8 cellular contexts compared by ENCODE assay signal in the genomic region with DNA sequence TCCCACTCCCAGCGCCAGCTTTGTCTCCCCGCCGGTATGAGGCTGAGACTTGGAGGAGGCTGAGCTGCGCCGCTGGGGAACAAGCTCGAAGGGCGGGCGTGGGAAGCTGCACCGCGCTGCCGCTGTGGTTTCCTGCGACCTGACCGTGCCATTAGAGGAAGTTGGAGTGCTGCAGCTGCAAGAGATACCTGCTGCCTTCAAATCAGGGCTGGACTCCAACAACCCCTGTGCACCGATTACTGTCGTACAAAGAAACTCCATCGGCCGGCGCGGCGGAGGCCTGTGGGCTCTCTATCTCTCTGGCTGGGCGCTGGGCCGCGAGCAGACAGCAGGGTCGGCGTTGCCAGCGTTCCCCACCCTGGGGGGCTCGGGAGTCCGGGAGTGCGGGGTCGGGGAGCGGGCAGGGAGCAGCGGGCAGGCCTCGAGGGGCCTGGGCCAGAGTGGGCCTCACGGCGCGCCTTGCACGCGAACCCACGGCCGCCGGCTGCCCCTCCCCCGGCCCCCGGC. TPM values are rescaled to one million over a fixed set of nuclear protein-coding genes. Genes with fewer than 3 reads are reported as not detected.
DNase-seq lines count a peak whose midpoint lies in the region; TF ChIP-seq lines count a peak whose summit lies in the region.

No MANE protein-coding gene starts in this region.

- no peaks in the 10 kb centered on the region for H3K36me3 ChIP-seq in GM06990 (ENCODE audit: control insufficient read depth, insufficient read depth, low read length)
- H3K36me3 ChIP-seq in H7 (replicated peaks; ENCODE audit: control insufficient read depth, insufficient read depth, low read length): no peaks in the 10 kb centered on the region
- H3K36me3 ChIP-seq in MG63: peaks cover 12% of the 10 kb centered on the region
- H3K36me3 ChIP-seq in adrenal gland (replicated peaks in 1 of 2): no peaks in the 10 kb centered on the region
- H3K36me3 ChIP-seq in right atrium auricular region: no peaks in the 10 kb centered on the region

- H3K9me3 ChIP-seq in MG63: no peaks in the 10 kb centered on the region
- no peaks in the 10 kb centered on the region for H3K9me3 ChIP-seq in adrenal gland (replicated peaks in 1 of 3)
- H3K9me3 ChIP-seq in right atrium auricular region: no peaks in the 10 kb centered on the region

- H3K27me3 ChIP-seq in GM06990 (replicated peaks; ENCODE audit: control insufficient read depth, insufficient read depth, low read length) (no peaks in the 10 kb centered on the region), H7 (ENCODE audit: control insufficient read depth, insufficient read depth, low read length) (peaks cover 15% of the 10 kb centered on the region), MG63 (no peaks in the 10 kb centered on the region), adrenal gland (no peaks in the 10 kb centered on the region), right atrium auricular region (no peaks in the 10 kb centered on the region)

- WGBS in adrenal gland, 4 donors: 0 to 1% (median 1%) methylated on average over 31 to 43 of the region's 43 CpGs; no CpG with 5 or more reads in 1 of the 4 donors

- TF ChIP-seq POLR2A in adrenal gland (IDR thresholded peaks at IDR 0.05): no peak

- H3K4me1 ChIP-seq in adrenal gland (replicated peaks in 1 of 2) (peaks cover 6 to 13% of the 10 kb centered on the region in 2 donors), right atrium auricular region (peaks cover 0 to 16% of the 10 kb centered on the region in 2 donors)

- H3K4me3 ChIP-seq in GM06990 (replicated peaks; ENCODE audit: low read depth, low read length) (peak overlapping the region; percentile 79), H7 (ENCODE audit: insufficient read depth, low read depth, low read length) (peak overlapping the region; percentile 85), MG63 (peak overlapping the region; percentile 65), adrenal gland (peak overlapping the region; percentile 35 to 97 (median 94)), right atrium auricular region (peak overlapping the region; percentile 69 to 85), retinal pigment epithelial cell (ENCODE audit: low read length) (peak overlapping the region; percentile 59)

- intact Hi-C loops in adrenal gland (cut with DNase I): loop anchor here in 1 of 2 donors (10.0 kb wide), 2 partner anchors 90 to 220 kb away; a partner anchor contains a TSS

- TF ChIP-seq CTCF in GM06990 (IDR thresholded peaks at IDR 0.05; ENCODE audit: insufficient read depth, low read length, poor library complexity, severe bottlenecking): no peak
- TF ChIP-seq CTCF in adrenal gland (IDR thresholded peaks at IDR 0.05): no peak
- TF ChIP-seq CTCF in right atrium auricular region (IDR thresholded peaks at IDR 0.05): no peak
- TF ChIP-seq CTCF in retinal pigment epithelial cell (conservative IDR thresholded peaks at IDR 0.05; ENCODE audit: low read depth, low read length): no peak

- DNase-seq in GM06990 (ENCODE audit: extremely low read depth, insufficient read length) (peak; percentile 90), H7 (no peak), MG63 (peak; percentile 69), SW480 (ENCODE audit: low spot score) (peak; percentile 90), adrenal gland (peak; percentile 69 to 85 (median 73)), right atrium auricular region (ENCODE audit: low spot score) (peak; percentile 79), retinal pigment epithelial cell (ENCODE audit: low read depth) (no peak), NCI-H774 (lab: John Stamatoyannopoulos, UW) (no peak)

- peak overlapping the region; percentile 78 to 100 (median 99) for H3K27ac ChIP-seq in adrenal gland
- peak overlapping the region; percentile 99 to 100 for H3K27ac ChIP-seq in right atrium auricular region

RNA-seq across cellular contexts. Expression of a gene that starts 1.2 kb away (rescaled TPM):
- 17.6 and 22.6 TPM in 2 replicates for total RNA-seq in H7 (2014; rRNA removed; shearing (Covaris generic))
- total RNA-seq in MG63 (2014; rRNA removed; shearing (Covaris generic); ENCODE audit: low replicate concordance): 23.5 and 28.4 TPM in 2 replicates
- total RNA-seq in adrenal gland (10 to 100 TPM; 29.3 to 74.0 (median 47.9) TPM), right atrium auricular region (10 to 100 TPM; 33.0 to 38.2 TPM)
- polyA plus RNA-seq in adrenal gland: 10 to 100 TPM; 10.7 to 48.7 (median 15.0) TPM

Comparison
In these comparisons a context has a peak if more than half of its experiments do, and no peak if none do; other contexts are left out.
1. DNase-seq: peak in GM06990 (single experiment), MG63 (single experiment), SW480 (single experiment), adrenal gland (7 of 7) and right atrium auricular region (single experiment); none in H7 (single experiment), retinal pigment epithelial cell (single experiment) and NCI-H774 (single experiment).
2. Peak in every context shown above with its lines, with median percentiles within 50 percentile points of each other: H3K4me3 ChIP-seq.